11 cellular contexts compared by ENCODE assay signal in the genomic region with DNA sequence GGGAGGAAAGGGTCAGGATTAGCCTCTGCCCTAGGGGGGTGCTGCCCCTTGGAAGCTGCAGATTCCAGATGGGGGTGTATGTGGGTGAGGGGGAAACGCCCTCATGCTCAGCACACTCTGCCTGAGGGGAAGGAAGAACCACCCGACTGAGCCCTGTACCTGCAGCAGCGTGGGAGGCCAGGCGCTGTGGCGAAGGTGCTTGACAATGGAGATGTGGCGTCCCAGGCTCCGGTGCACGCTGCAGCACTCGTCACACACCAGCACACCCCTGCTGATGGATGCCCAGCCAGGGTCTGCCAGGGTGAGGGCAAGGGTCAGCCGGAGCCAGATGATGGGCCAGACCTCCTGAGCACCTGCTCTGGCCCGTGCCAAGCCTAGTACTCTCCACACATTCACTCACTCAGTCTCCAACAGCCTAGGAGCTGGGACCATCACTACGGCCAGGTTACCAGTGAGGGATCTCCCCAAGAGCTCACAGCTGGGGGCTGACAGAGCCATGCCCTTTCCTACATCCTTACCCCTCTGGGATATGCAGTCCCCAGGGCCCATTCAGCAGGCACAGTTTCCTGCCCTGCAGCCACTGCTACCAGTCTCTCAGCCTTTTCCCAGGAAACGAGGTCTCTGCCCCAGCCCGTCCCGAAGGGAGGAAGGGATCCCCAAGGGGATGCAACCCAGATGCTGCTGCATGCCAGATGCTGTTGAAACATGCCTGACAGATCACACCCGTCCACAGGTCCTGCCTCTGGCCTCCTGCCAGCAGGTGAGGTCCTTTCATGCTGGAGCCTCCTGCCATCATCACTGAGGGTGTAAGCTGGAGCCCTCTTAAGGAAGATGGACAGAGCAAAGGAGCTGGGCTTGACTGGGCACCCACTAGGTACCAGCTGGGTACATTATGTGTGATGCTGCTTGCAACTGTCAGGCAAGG. TPM values are rescaled to one million over a fixed set of nuclear protein-coding genes. Genes with fewer than 3 reads are reported as not detected.
DNase-seq lines count a peak whose midpoint lies in the region; ATAC-seq and TF ChIP-seq lines count a peak whose summit lies in the region.
"Had no signal": no experiment of that assay in that cellular context is flagged by ENCODE, and none has a peak within 500 bp of the region (broad histone marks: within the 10 kb centered on the region; RNA-seq: fewer than 3 reads in every experiment).

No MANE protein-coding gene starts in this region.

- no peak overlapping the region for H3K4me3 Mint-ChIP-seq in osteocyte (ENCODE audit: unreplicated experiment)

- H3K9me2 ChIP-seq in SK-N-SH = no peaks in the 10 kb centered on the region

- H3K9me3 ChIP-seq in SK-N-SH = no peaks in the 10 kb centered on the region
- H3K9me3 ChIP-seq: MG63 had no signal

- peaks cover 70% of the 10 kb centered on the region for H3K79me2 ChIP-seq in SK-N-SH (ENCODE audit: insufficient read depth)

- TF ChIP-seq RAD21 in SK-N-SH (IDR thresholded peaks at IDR 0.05; ENCODE audit: low read length) = no peak

- TF ChIP-seq EP300 in SK-N-SH (IDR thresholded peaks at IDR 0.05; ENCODE audit: borderline replicate concordance in 1 of 2, low read depth in 1 of 2, low read length in 1 of 2) = no peak

- H3K27ac Mint-ChIP-seq in osteocyte (ENCODE audit: unreplicated experiment) = peak overlapping the region; percentile 80

- H2AFZ ChIP-seq in SK-N-SH (ENCODE audit: low read depth) = no peak overlapping the region

- H3K27ac ChIP-seq in SK-N-SH (ENCODE audit: low read depth in 2 of 2, low read length in 1 of 2) (no peak overlapping the region; a peak in 1 of 4 replicates), dorsolateral prefrontal cortex (peak overlapping the region; percentile 81 to 99 (median 95))

- H3K4me1 Mint-ChIP-seq in osteocyte (ENCODE audit: unreplicated experiment) = peaks cover 42% of the 10 kb centered on the region

- POLR2A ChIA-PET in SK-N-SH (lab: Yijun Ruan, JAX) = interaction anchor here (1.4 kb wide), 1 partner anchor 8 kb away, joined by 3 read pairs; no protein-coding TSS in a partner anchor

- CTCF ChIA-PET in SK-N-SH (lab: Yijun Ruan, JAX) = interaction anchor here (0.6 to 12.7 kb wide), 6 partner anchors 8 to 921 kb away, joined by 3 to 166 read pairs (median 3); a partner anchor contains a TSS

- H3K4me3 ChIP-seq in SK-N-SH (ENCODE audit: low read depth in 2 of 2, low read length in 1 of 2) (no peak overlapping the region), dorsolateral prefrontal cortex (peak overlapping the region in 31 of 59 donors; percentile 0 to 90 (median 27))
- H3K4me3 ChIP-seq: MG63 had no signal

- no peak overlapping the region for H3K9ac ChIP-seq in SK-N-SH

- peaks cover 5 to 39% of the 10 kb centered on the region in 2 experiments for H3K36me3 ChIP-seq in SK-N-SH (replicated peaks in 1 of 2; ENCODE audit: control insufficient read depth in 1 of 2, insufficient read depth in 2 of 2, low read length in 1 of 2)

- DNase-seq in SK-N-SH (peak; percentile 23), NCI-H2171 (lab: John Stamatoyannopoulos, UW) (peak; percentile 86), dorsolateral prefrontal cortex (peak in 3 of 10 donors; percentile 34 to 49 (median 41)), osteocyte (ENCODE audit: extremely low spot score, unreplicated experiment) (no peak), NCI-H2081 treated with DMSO at 0.1 percent for 48 hours (lab: John Stamatoyannopoulos, UW) (no peak)
- DNase-seq in stimulated activated naive CD4-positive, alpha-beta T cell treated with Interleukin-2 at 50 U/mL for 16 hours (lab: John Stamatoyannopoulos, UW) = no peak
- DNase-seq: HCEC 1CT, MG63, NCI-H82 had no signal

- TF ChIP-seq CTCF in SK-N-SH (IDR thresholded peaks at IDR 0.05) = no peak
- TF ChIP-seq CTCF in dorsolateral prefrontal cortex (IDR thresholded peaks at IDR 0.05 in 54 of 56, conservative IDR thresholded peaks at IDR 0.05 in 2 of 56; ENCODE audit: low read depth in 1 of 56, partially characterized antibody in 56 of 56) = no peak
- TF ChIP-seq CTCF in osteocyte (IDR thresholded peaks at IDR 0.05) = no peak

- H3K4me2 ChIP-seq in SK-N-SH = no peak overlapping the region

- H3F3A ChIP-seq in SK-N-SH (replicated peaks; ENCODE audit: insufficient read depth) = peaks cover 5% of the 10 kb centered on the region

- H4K20me1 ChIP-seq in SK-N-SH (ENCODE audit: insufficient read depth) = peaks cover 70% of the 10 kb centered on the region

- H3K27me3 Mint-ChIP-seq in osteocyte (ENCODE audit: unreplicated experiment) = no peaks in the 10 kb centered on the region

- H3K9me3 Mint-ChIP-seq in osteocyte (ENCODE audit: unreplicated experiment) = no peaks in the 10 kb centered on the region

- intact Hi-C loops in dorsolateral prefrontal cortex (cut with DNase I) = loop anchor here in 1 of 2 donors (10.0 kb wide), 1 partner anchor 511 kb away; no protein-coding TSS in a partner anchor

- no peak for ATAC-seq in SK-N-SH treated with all-trans-retinoic acid at 6 μM for 48 hours
- ATAC-seq in GM19351 (IDR thresholded peaks at IDR 0.05; ENCODE audit: unreplicated experiment) = no peak

- H3K36me3 Mint-ChIP-seq in osteocyte (ENCODE audit: unreplicated experiment) = peaks cover 8% of the 10 kb centered on the region

- 90% methylated on average over 9 of the region's 16 CpGs for WGBS in SK-N-SH (ENCODE audit: low lambda C conversion rate)

- H3K27me3 ChIP-seq in SK-N-SH (ENCODE audit: insufficient read depth) (no peaks in the 10 kb centered on the region), dorsolateral prefrontal cortex (no peaks in the 10 kb centered on the region)
- H3K27me3 ChIP-seq: MG63 had no signal

- peaks cover 12 to 46% of the 10 kb centered on the region in 2 experiments; a peak in 3 of 4 replicates for H3K4me1 ChIP-seq in SK-N-SH (ENCODE audit: control insufficient read depth in 1 of 2, insufficient read depth in 2 of 2, low read depth in 1 of 2, low read length in 1 of 2)

TF ChIP-seq in SK-N-SH, 30 proteins besides CTCF, POLR2A, EP300 and RAD21 (continues in another document):
- TF ChIP-seq POLR2AphosphoS5 (IDR thresholded peaks at IDR 0.05; ENCODE audit: low read depth, low read length) (no peak), YY1 (IDR thresholded peaks at IDR 0.05; ENCODE audit: low read depth) (no peak), JUND (IDR thresholded peaks at IDR 0.05) (no peak)

TF ChIP-seq in SK-N-SH treated with all-trans-retinoic acid at 6 μM for 48 hours, 23 proteins besides CTCF, POLR2A, EP300 and RAD21:
- TF ChIP-seq PPARA (CRISPR knock-in tag; IDR thresholded peaks at IDR 0.05; ENCODE audit: borderline replicate concordance) = no peak
- TF ChIP-seq, protein P1, sequence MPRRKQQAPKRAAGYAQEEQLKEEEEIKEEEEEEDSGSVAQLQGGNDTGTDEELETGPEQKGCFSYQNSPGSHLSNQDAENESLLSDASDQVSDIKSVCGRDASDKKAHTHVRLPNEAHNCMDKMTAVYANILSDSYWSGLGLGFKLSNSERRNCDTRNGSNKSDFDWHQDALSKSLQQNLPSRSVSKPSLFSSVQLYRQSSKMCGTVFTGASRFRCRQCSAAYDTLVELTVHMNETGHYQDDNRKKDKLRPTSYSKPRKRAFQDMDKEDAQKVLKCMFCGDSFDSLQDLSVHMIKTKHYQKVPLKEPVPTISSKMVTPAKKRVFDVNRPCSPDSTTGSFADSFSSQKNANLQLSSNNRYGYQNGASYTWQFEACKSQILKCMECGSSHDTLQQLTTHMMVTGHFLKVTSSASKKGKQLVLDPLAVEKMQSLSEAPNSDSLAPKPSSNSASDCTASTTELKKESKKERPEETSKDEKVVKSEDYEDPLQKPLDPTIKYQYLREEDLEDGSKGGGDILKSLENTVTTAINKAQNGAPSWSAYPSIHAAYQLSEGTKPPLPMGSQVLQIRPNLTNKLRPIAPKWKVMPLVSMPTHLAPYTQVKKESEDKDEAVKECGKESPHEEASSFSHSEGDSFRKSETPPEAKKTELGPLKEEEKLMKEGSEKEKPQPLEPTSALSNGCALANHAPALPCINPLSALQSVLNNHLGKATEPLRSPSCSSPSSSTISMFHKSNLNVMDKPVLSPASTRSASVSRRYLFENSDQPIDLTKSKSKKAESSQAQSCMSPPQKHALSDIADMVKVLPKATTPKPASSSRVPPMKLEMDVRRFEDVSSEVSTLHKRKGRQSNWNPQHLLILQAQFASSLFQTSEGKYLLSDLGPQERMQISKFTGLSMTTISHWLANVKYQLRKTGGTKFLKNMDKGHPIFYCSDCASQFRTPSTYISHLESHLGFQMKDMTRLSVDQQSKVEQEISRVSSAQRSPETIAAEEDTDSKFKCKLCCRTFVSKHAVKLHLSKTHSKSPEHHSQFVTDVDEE (CRISPR knock-in tag; IDR thresholded peaks at IDR 0.05) = no peak
- no peak for TF ChIP-seq ISL1 (CRISPR knock-in tag; IDR thresholded peaks at IDR 0.05)
- no peak for TF ChIP-seq ZNF8 (CRISPR knock-in tag; IDR thresholded peaks at IDR 0.05)
- no peak for TF ChIP-seq TOX (CRISPR knock-in tag; IDR thresholded peaks at IDR 0.05; ENCODE audit: borderline replicate concordance)
- no peak for TF ChIP-seq ARNTL (CRISPR knock-in tag; IDR thresholded peaks at IDR 0.05; ENCODE audit: borderline replicate concordance, low read depth)

RNA-seq across cellular contexts. Expression of a gene that starts 5.9 kb away (rescaled TPM):
- polyA plus RNA-seq in SK-N-SH (2012; rRNA removed) = 39.4 and 42.9 TPM in 2 replicates
- polyA plus RNA-seq in SK-N-SH (2012; cell fraction: cytosol; rRNA removed) = 21.6 and 27.8 TPM in 2 replicates
- polyA plus RNA-seq in SK-N-SH (2012; cell fraction: nucleus; rRNA removed) = 92.1 and 131 TPM in 2 replicates
- total RNA-seq in dorsolateral prefrontal cortex = 100 to 1,000 TPM; 110 to 287 (median 170) TPM
- 48.2 and 50.7 TPM in 2 replicates for total RNA-seq in osteocyte

RNA-seq across cellular contexts. Expression of a gene that starts 9.3 kb away (rescaled TPM):
- polyA plus RNA-seq in SK-N-SH (2012; rRNA removed) = 14.0 and 16.1 TPM in 2 replicates
- polyA plus RNA-seq in SK-N-SH (2012; cell fraction: cytosol; rRNA removed) = 4.1 and 9.1 TPM in 2 replicates
- polyA plus RNA-seq in SK-N-SH (2012; cell fraction: nucleus; rRNA removed) = 90.2 and 139 TPM in 2 replicates
- total RNA-seq in dorsolateral prefrontal cortex (10 to 100 TPM; 34.3 to 82.0 (median 53.1) TPM), osteocyte (33.1 and 36.1 TPM in 2 replicates)

RNA-seq across cellular contexts. Expression of a gene that starts 15.1 kb away (rescaled TPM):
- 39.2 and 45.3 TPM in 2 replicates for polyA plus RNA-seq in SK-N-SH (2012; rRNA removed)
- 15.7 and 27.4 TPM in 2 replicates for polyA plus RNA-seq in SK-N-SH (2012; cell fraction: cytosol; rRNA removed)
- 130 and 165 TPM in 2 replicates for polyA plus RNA-seq in SK-N-SH (2012; cell fraction: nucleus; rRNA removed)
- total RNA-seq in dorsolateral prefrontal cortex = 10 to 100 TPM; 10.1 to 40.2 (median 20.1) TPM
- total RNA-seq in osteocyte = 42.0 and 43.1 TPM in 2 replicates

RNA-seq across cellular contexts. Expression of a gene that starts 16.7 kb away (rescaled TPM):
- 6.3 and 7.0 TPM in 2 replicates for polyA plus RNA-seq in SK-N-SH (2012; rRNA removed)
- polyA plus RNA-seq in SK-N-SH (2012; cell fraction: cytosol; rRNA removed) = 4.4 and 6.0 TPM in 2 replicates
- 5.7 and 6.0 TPM in 2 replicates for polyA plus RNA-seq in SK-N-SH (2012; cell fraction: nucleus; rRNA removed)
- total RNA-seq in dorsolateral prefrontal cortex = 1 to 10 TPM; 1.9 to 8.0 (median 4.2) TPM
- total RNA-seq in osteocyte = 11.7 and 12.8 TPM in 2 replicates

RNA-seq across cellular contexts. Expression of a gene that starts 39.1 kb away (rescaled TPM):
- 18.4 and 28.1 TPM in 2 replicates for polyA plus RNA-seq in SK-N-SH (2012; rRNA removed)
- polyA plus RNA-seq in SK-N-SH (2012; cell fraction: cytosol; rRNA removed) = 2.0 and 5.5 TPM in 2 replicates
- polyA plus RNA-seq in SK-N-SH (2012; cell fraction: nucleus; rRNA removed) = 212 and 229 TPM in 2 replicates
- 100 to 1,000 TPM in 23 of 120 experiments, 10 to 100 TPM in 97; 31.5 to 153 (median 80.8) TPM for total RNA-seq in dorsolateral prefrontal cortex
- total RNA-seq in osteocyte = 4.8 and 7.1 TPM in 2 replicates

Comparison
In these comparisons a context has a peak if more than half of its experiments do, and no peak if none do; other contexts are left out.
1. DNase-seq: peak in SK-N-SH (single experiment) and NCI-H2171 (single experiment); none in osteocyte (single experiment), stimulated activated naive CD4-positive, alpha-beta T cell treated with Interleukin-2 at 50 U/mL for 16 hours (single experiment) and NCI-H2081 treated with DMSO at 0.1 percent for 48 hours (single experiment).
2. H3K27ac ChIP-seq: peak in dorsolateral prefrontal cortex (59 of 59); none in SK-N-SH (0 of 2).
3. H3K4me3 ChIP-seq: peak in dorsolateral prefrontal cortex (31 of 59); none in SK-N-SH (0 of 2).